In genomic region chr2:225114924-225115323, GRCh38 we compare ENCODE assay signal across 26 cellular contexts.
"Had no signal": no experiment of that assay in that cellular context is flagged by ENCODE, and none has a peak within 500 bp of the region (broad histone marks: within the 10 kb centered on the region; RNA-seq: fewer than 3 reads in every experiment).

No MANE protein-coding gene starts in this region.

- ATAC-seq: esophagus mucosa; gastrocnemius medialis; left cardiac atrium; left lung; mucosa of descending colon; natural killer cell treated with Interleukin-12 subunit alpha and Interleukin-12 subunit beta and Interleukin-15 and Interleukin-18, amount 100 ng/mL, for 72 hours; right cardiac atrium; stimulated activated effector memory CD8-positive, alpha-beta T cell treated with anti-CD3 and anti-CD28 coated beads, Interleukin-12 subunit alpha, Interleukin-12 subunit beta, amount 100 ng/mL, for 72 hours had no signal

- H3K4me1 ChIP-seq: prostate gland, sigmoid colon, stomach had no signal

- H3K4me1 Mint-ChIP-seq: endodermal cell; mesothelial cell of epicardium; stimulated activated effector memory CD8-positive, alpha-beta T cell treated with anti-CD3 and anti-CD28 coated beads, Interleukin-12 subunit alpha, Interleukin-12 subunit beta, amount 100 ng/mL, for 72 hours had no signal

- H3K36me3 ChIP-seq: gastrocnemius medialis, left lung, neutrophil, prostate gland, sigmoid colon, stomach, thoracic aorta, tibial nerve, upper lobe of left lung had no signal

- H3K4me3 ChIP-seq: gastrocnemius medialis, left lung, mucosa of descending colon, prostate gland, sigmoid colon, stomach, thoracic aorta, tibial nerve, upper lobe of left lung had no signal

- H3K36me3 Mint-ChIP-seq: mesothelial cell of epicardium; naive B cell; natural killer cell treated with Interleukin-12 subunit alpha and Interleukin-12 subunit beta and Interleukin-15 and Interleukin-18, amount 100 ng/mL, for 72 hours; stimulated activated effector memory CD8-positive, alpha-beta T cell treated with anti-CD3 and anti-CD28 coated beads, Interleukin-12 subunit alpha, Interleukin-12 subunit beta, amount 100 ng/mL, for 72 hours had no signal

- H3K9me3 Mint-ChIP-seq: endodermal cell; mesothelial cell of epicardium; natural killer cell treated with Interleukin-12 subunit alpha and Interleukin-12 subunit beta and Interleukin-15 and Interleukin-18, amount 100 ng/mL, for 72 hours; neural crest cell; stimulated activated effector memory CD8-positive, alpha-beta T cell treated with anti-CD3 and anti-CD28 coated beads, Interleukin-12 subunit alpha, Interleukin-12 subunit beta, amount 100 ng/mL, for 72 hours had no signal

- H3K4me3 Mint-ChIP-seq: endodermal cell; mesothelial cell of epicardium; naive B cell; natural killer cell treated with Interleukin-12 subunit alpha and Interleukin-12 subunit beta and Interleukin-15 and Interleukin-18, amount 100 ng/mL, for 72 hours; neural crest cell; stimulated activated effector memory CD8-positive, alpha-beta T cell treated with anti-CD3 and anti-CD28 coated beads, Interleukin-12 subunit alpha, Interleukin-12 subunit beta, amount 100 ng/mL, for 72 hours had no signal

- H3K9me3 ChIP-seq: gastrocnemius medialis, left lung, mucosa of descending colon, neutrophil, prostate gland, sigmoid colon, stomach, thoracic aorta, tibial nerve, upper lobe of left lung had no signal

- H3K27ac ChIP-seq: epithelial cell of prostate, gastrocnemius medialis, left lung, neutrophil, prostate gland, sigmoid colon, stomach, thoracic aorta, tibial nerve, upper lobe of left lung had no signal

- H3K27ac Mint-ChIP-seq: endodermal cell; mesothelial cell of epicardium; naive B cell; natural killer cell treated with Interleukin-12 subunit alpha and Interleukin-12 subunit beta and Interleukin-15 and Interleukin-18, amount 100 ng/mL, for 72 hours; stimulated activated effector memory CD8-positive, alpha-beta T cell treated with anti-CD3 and anti-CD28 coated beads, Interleukin-12 subunit alpha, Interleukin-12 subunit beta, amount 100 ng/mL, for 72 hours had no signal

- H3K27me3 ChIP-seq: gastrocnemius medialis, left lung, neutrophil, sigmoid colon, stomach, tibial nerve, upper lobe of left lung had no signal

- DNase-seq: effector CD8-positive, alpha-beta T cell; endodermal cell; gastrocnemius medialis; kidney; left cardiac atrium; left lung; mesenchymal stem cell; mucosa of descending colon; naive B cell; right cardiac atrium; sigmoid colon; stimulated activated CD4-positive, alpha-beta T cell treated with anti-CD3 and anti-CD28 coated beads, Interleukin-2, amount 100 ng/mL, for 24 hours; stimulated activated CD4-positive, alpha-beta T cell treated with anti-CD3 and anti-CD28 coated beads, Interleukin-4, amount 100 ng/mL, for 24 hours; stimulated activated naive CD4-positive, alpha-beta T cell treated with Interleukin-2 at 50 U/mL for 16 hours; stomach; upper lobe of left lung had no signal
